ENCODE assay signal across 8 cellular contexts in the genomic region with DNA sequence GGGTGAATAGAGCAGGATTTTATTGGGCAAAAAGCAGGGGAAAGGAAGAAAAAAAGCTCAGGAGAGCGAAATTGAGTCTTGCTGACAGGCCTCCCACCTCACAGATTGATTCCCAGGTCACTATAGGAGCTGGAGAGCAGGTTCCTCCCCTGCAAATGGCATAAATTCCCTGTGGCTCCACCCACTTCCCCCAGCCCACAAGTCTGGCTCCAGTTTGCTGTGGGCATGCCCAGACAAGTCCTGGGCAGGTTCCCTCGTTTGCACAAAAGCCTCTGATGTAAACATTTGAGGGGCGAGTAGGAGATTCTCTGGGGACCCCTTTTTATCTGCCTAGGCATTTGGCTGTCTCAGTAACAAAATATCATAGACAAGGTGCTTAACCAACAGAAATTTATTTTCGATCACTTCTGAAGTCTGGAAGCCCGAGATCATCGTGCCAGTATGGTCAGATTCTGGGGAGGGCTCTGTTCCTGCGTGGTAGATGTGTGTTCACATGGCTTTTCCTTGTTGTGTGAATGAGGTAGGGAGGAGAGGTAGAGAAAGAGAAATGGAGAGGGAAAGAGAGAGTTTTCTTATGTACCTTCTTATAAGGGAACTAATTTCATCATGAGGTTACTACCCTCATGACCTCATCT.
DNase-seq lines count a peak whose midpoint lies in the region; ATAC-seq and TF ChIP-seq lines count a peak whose summit lies in the region.

No MANE protein-coding gene starts in this region.

- H3K4me1 Mint-ChIP-seq in activated T-cell treated with anti-CD3 and anti-CD28 coated beads, Interleukin-2, amount 50 U/mL, for 72 hours (ENCODE audit: low read depth) = no peaks in the 10 kb centered on the region
- peaks cover 15% of the 10 kb centered on the region for H3K4me1 Mint-ChIP-seq in stimulated activated memory B cell treated with anti-CD40 and anti-IgM and Interleukin-4, amounts not matched to agents 10 μg/mL and 1 μg/mL and 100 μg/mL, for 72 hours

- H3K27ac Mint-ChIP-seq in activated T-cell treated with anti-CD3 and anti-CD28 coated beads, Interleukin-2, amount 50 U/mL, for 72 hours = peak overlapping the region; percentile 38
- H3K27ac Mint-ChIP-seq in stimulated activated memory B cell treated with anti-CD40 and anti-IgM and Interleukin-4, amounts not matched to agents 10 μg/mL and 1 μg/mL and 100 μg/mL, for 72 hours = peak overlapping the region; percentile 36

- H3K27ac ChIP-seq in prostate gland (no peak overlapping the region), ovary (no peak overlapping the region)

- in situ Hi-C loops in astrocyte of the spinal cord (cut with HindIII; ENCODE audit: low sequenced_read_pairs) = no loop called here

- intact Hi-C loops in prostate gland (cut with DNase I) = no loop called here
- intact Hi-C loops in ovary (cut with DNase I) = no loop called here

- WGBS in prostate gland = 63% methylated on average over 7 of the region's 7 CpGs
- 60 to 64% (median 64%) methylated on average over 7 of the region's 7 CpGs for WGBS in ovary, 3 donors

- no peak overlapping the region for H3K4me3 ChIP-seq in astrocyte of the spinal cord (ENCODE audit: low read depth, low read length)
- no peak overlapping the region for H3K4me3 ChIP-seq in prostate gland
- no peak overlapping the region for H3K4me3 ChIP-seq in ovary

- H3K4me1 ChIP-seq in prostate gland (replicated peaks) = no peaks in the 10 kb centered on the region
- H3K4me1 ChIP-seq in ovary (ENCODE audit: insufficient read depth) = no peaks in the 10 kb centered on the region

- no peak for ATAC-seq in activated T-cell treated with anti-CD3 and anti-CD28 coated beads, Interleukin-2, amount 50 U/mL, for 72 hours (replicated peaks in 1 of 2)
- peak; percentile 85 for ATAC-seq in HG03432 (IDR thresholded peaks at IDR 0.05; ENCODE audit: unreplicated experiment)
- ATAC-seq in stimulated activated memory B cell treated with anti-CD40 and anti-IgM and Interleukin-4, amounts not matched to agents 10 μg/mL and 1 μg/mL and 100 μg/mL, for 72 hours = no peak

- H3K36me3 Mint-ChIP-seq in activated T-cell treated with anti-CD3 and anti-CD28 coated beads, Interleukin-2, amount 50 U/mL, for 72 hours (ENCODE audit: insufficient read depth in 2 of 2) = peaks cover 0 to 3% of the 10 kb centered on the region in 2 donors
- no peaks in the 10 kb centered on the region for H3K36me3 Mint-ChIP-seq in stimulated activated memory B cell treated with anti-CD40 and anti-IgM and Interleukin-4, amounts not matched to agents 10 μg/mL and 1 μg/mL and 100 μg/mL, for 72 hours

- DNase-seq in activated T-cell treated with anti-CD3 and anti-CD28 coated beads, Interleukin-2, amount 50 U/mL, for 72 hours = no peak
- DNase-seq in activated T-cell treated with anti-CD3 and anti-CD28 coated beads, Interleukin-2, amount 50 U/mL, for 48 hours = no peak
- DNase-seq in astrocyte of the spinal cord (ENCODE audit: low read depth, low spot score) (peak; percentile 36), prostate gland (ENCODE audit: low spot score) (no peak), ovary (no peak)
- no peak for DNase-seq in activated naive CD4-positive, alpha-beta T cell treated with Interleukin-2 at 50 U/mL for 16 hours

- H3K36me3 ChIP-seq in prostate gland (no peaks in the 10 kb centered on the region), ovary (no peaks in the 10 kb centered on the region)

- H3K27me3 ChIP-seq in prostate gland (replicated peaks; ENCODE audit: insufficient read depth) = no peaks in the 10 kb centered on the region
- no peaks in the 10 kb centered on the region for H3K27me3 ChIP-seq in ovary

- no peak overlapping the region for H3K4me3 Mint-ChIP-seq in activated T-cell treated with anti-CD3 and anti-CD28 coated beads, Interleukin-2, amount 50 U/mL, for 72 hours
- H3K4me3 Mint-ChIP-seq in stimulated activated memory B cell treated with anti-CD40 and anti-IgM and Interleukin-4, amounts not matched to agents 10 μg/mL and 1 μg/mL and 100 μg/mL, for 72 hours = no peak overlapping the region

- peaks cover 10 to 11% of the 10 kb centered on the region in 2 donors for H3K9me3 Mint-ChIP-seq in activated T-cell treated with anti-CD3 and anti-CD28 coated beads, Interleukin-2, amount 50 U/mL, for 72 hours
- no peaks in the 10 kb centered on the region for H3K9me3 Mint-ChIP-seq in stimulated activated memory B cell treated with anti-CD40 and anti-IgM and Interleukin-4, amounts not matched to agents 10 μg/mL and 1 μg/mL and 100 μg/mL, for 72 hours

- no peak for TF ChIP-seq EP300 in ovary (IDR thresholded peaks at IDR 0.05)

- H3K9me3 ChIP-seq in prostate gland (no peaks in the 10 kb centered on the region), ovary (no peaks in the 10 kb centered on the region)

- TF ChIP-seq POLR2A in prostate gland (IDR thresholded peaks at IDR 0.05) = no peak
- TF ChIP-seq POLR2A in ovary (IDR thresholded peaks at IDR 0.05) = no peak

- H3K27me3 Mint-ChIP-seq in activated T-cell treated with anti-CD3 and anti-CD28 coated beads, Interleukin-2, amount 50 U/mL, for 72 hours (ENCODE audit: low read depth) = no peaks in the 10 kb centered on the region
- no peaks in the 10 kb centered on the region for H3K27me3 Mint-ChIP-seq in stimulated activated memory B cell treated with anti-CD40 and anti-IgM and Interleukin-4, amounts not matched to agents 10 μg/mL and 1 μg/mL and 100 μg/mL, for 72 hours

- TF ChIP-seq CTCF in astrocyte of the spinal cord (IDR thresholded peaks at IDR 0.05; ENCODE audit: low read depth, low read length) = no peak
- no peak for TF ChIP-seq CTCF in prostate gland (IDR thresholded peaks at IDR 0.05)
- TF ChIP-seq CTCF in ovary (IDR thresholded peaks at IDR 0.05) = no peak
